8 cellular contexts compared by ENCODE assay signal in genomic region chr3:15206662-15207576, GRCh38. TPM values are rescaled to one million over a fixed set of nuclear protein-coding genes. Genes with fewer than 3 reads are reported as not detected.
DNase-seq lines count a peak whose midpoint lies in the region; ATAC-seq and TF ChIP-seq lines count a peak whose summit lies in the region.

No MANE protein-coding gene starts in this region.

- DNase-seq in MG63, result peak; percentile 2
- DNase-seq in astrocyte of the cerebellum (ENCODE audit: low read depth), result no peak
- no peak for DNase-seq in NCI-H1105 (lab: John Stamatoyannopoulos, UW)
- no peak for DNase-seq in NCI-H2029 (lab: John Stamatoyannopoulos, UW)

- peaks cover 17% of the 10 kb centered on the region for H3K4me1 ChIP-seq in ACC112 (ENCODE audit: control insufficient read depth, insufficient read depth, low read length, unreplicated experiment)
- H3K4me1 ChIP-seq in iPS-15b (ENCODE audit: control insufficient read depth, insufficient read depth, low read length), result peaks cover 5% of the 10 kb centered on the region
- peaks cover 0 to 15% (median 5%) of the 10 kb centered on the region in 3 donors for H3K4me1 ChIP-seq in skeletal muscle tissue (ENCODE audit: control insufficient read depth in 3 of 3, insufficient read depth in 3 of 3, low read length in 3 of 3)

- H3K9me3 ChIP-seq in MG63, result no peaks in the 10 kb centered on the region
- no peaks in the 10 kb centered on the region for H3K9me3 ChIP-seq in iPS-15b (ENCODE audit: control insufficient read depth, insufficient read depth, low read length)
- H3K9me3 ChIP-seq in skeletal muscle tissue (ENCODE audit: control insufficient read depth in 3 of 3, low read length in 3 of 3), result no peaks in the 10 kb centered on the region

- peak; percentile 45 for ATAC-seq in GM19438 (IDR thresholded peaks at IDR 0.05; ENCODE audit: low read depth, unreplicated experiment)

- in situ Hi-C loops in astrocyte of the cerebellum (cut with HindIII; ENCODE audit: low sequenced_read_pairs), result loop anchor here (25.0 kb wide), 1 partner anchor 270 kb away; the partner anchor contains the start of gene NR2C2

- H3K27ac ChIP-seq in ACC112 (ENCODE audit: low read depth, low read length), result peak overlapping the region; percentile 73
- peak overlapping the region; percentile 94 for H3K27ac ChIP-seq in skeletal muscle tissue (ENCODE audit: low read depth, low read length)

- H3K27me3 ChIP-seq in ACC112 (ENCODE audit: insufficient read depth, low read length) (no peaks in the 10 kb centered on the region), MG63 (no peaks in the 10 kb centered on the region), iPS-15b (ENCODE audit: control insufficient read depth, insufficient read depth, low read length) (no peaks in the 10 kb centered on the region), skeletal muscle tissue (ENCODE audit: control insufficient read depth in 3 of 3, insufficient read depth in 3 of 3, low read length in 3 of 3) (no peaks in the 10 kb centered on the region)

- TF ChIP-seq CTCF in astrocyte of the cerebellum (IDR thresholded peaks at IDR 0.05; ENCODE audit: low read depth, low read length, missing control alignments), result no peak

- peaks cover 46% of the 10 kb centered on the region for H3K79me2 ChIP-seq in ACC112 (ENCODE audit: control insufficient read depth, insufficient read depth, low read length, unreplicated experiment)

- H3K36me3 ChIP-seq in ACC112 (ENCODE audit: insufficient read depth, low read length), result peaks cover under 1% of the 10 kb centered on the region; the same call in 1 of the 2 replicates
- peaks cover 16% of the 10 kb centered on the region for H3K36me3 ChIP-seq in MG63
- H3K36me3 ChIP-seq in iPS-15b (ENCODE audit: control insufficient read depth, insufficient read depth, low read length), result no peaks in the 10 kb centered on the region
- H3K36me3 ChIP-seq in skeletal muscle tissue (ENCODE audit: control insufficient read depth in 3 of 3, insufficient read depth in 3 of 3, low read length in 3 of 3), result peaks cover 0 to 3% (median 0%) of the 10 kb centered on the region in 3 donors

- peak overlapping the region; percentile 76 for H3K9ac ChIP-seq in iPS-15b (ENCODE audit: low read depth, low read length)
- peak overlapping the region; percentile 92 to 97 (median 96) for H3K9ac ChIP-seq in skeletal muscle tissue (ENCODE audit: low read depth in 1 of 3, low read length in 3 of 3)

- H3K4me3 ChIP-seq in ACC112 (ENCODE audit: low read depth, low read length), result peak overlapping the region; percentile 100
- H3K4me3 ChIP-seq in MG63, result peak overlapping the region; percentile 70
- peak overlapping the region; percentile 88 for H3K4me3 ChIP-seq in astrocyte of the cerebellum (ENCODE audit: low read depth, low read length)
- H3K4me3 ChIP-seq in iPS-15b (ENCODE audit: low read depth, low read length), result peak overlapping the region; percentile 73
- peak overlapping the region; percentile 75 to 90 (median 89) for H3K4me3 ChIP-seq in skeletal muscle tissue (ENCODE audit: low read length in 3 of 3)

- peak overlapping the region; percentile 90 for H2AFZ ChIP-seq in ACC112 (ENCODE audit: low read length, unreplicated experiment)

RNA-seq across cellular contexts. Expression of gene CAPN7, which starts 0.9 kb away (rescaled TPM):
- 9.6 and 11.2 TPM in 2 replicates for total RNA-seq in MG63 (2014; rRNA removed; shearing (Covaris generic); ENCODE audit: low replicate concordance)
- total RNA-seq in skeletal muscle tissue, result 32.9 TPM
